In genomic region chrX:152587523-152587922, GRCh38 we compare ENCODE assay signal across 2 cellular contexts. TPM values are rescaled to one million over a fixed set of nuclear protein-coding genes. Genes with fewer than 3 reads are reported as not detected.
"Had no signal": no experiment of that assay in that cellular context is flagged by ENCODE, and none has a peak within 500 bp of the region (broad histone marks: within the 10 kb centered on the region; RNA-seq: fewer than 3 reads in every experiment).

No MANE protein-coding gene starts in this region.

RNA-seq across cellular contexts. Expression of gene GABRQ, which starts 50.2 kb away (rescaled TPM):
- total RNA-seq: LHCN-M2, MCF 10A had no signal
